Comparison of ENCODE assay signal across 1 cellular context in genomic region chr18:74265546-74266098, GRCh38.
TF ChIP-seq lines count a peak whose summit lies in the region.

No MANE protein-coding gene starts in this region.

TF ChIP-seq in HepG2, 621 proteins besides CTCF, POLR2A, EP300 and RAD21 (continues in another document):
- no peak for TF ChIP-seq NFKBIZ (CRISPR knock-in tag; IDR thresholded peaks at IDR 0.05)
- TF ChIP-seq POGZ (CRISPR knock-in tag; IDR thresholded peaks at IDR 0.05) = peak; percentile 8; the same call in 1 of the 2 replicates
- no peak for TF ChIP-seq GZF1 (CRISPR knock-in tag; IDR thresholded peaks at IDR 0.05)
- no peak for TF ChIP-seq HMG20B (CRISPR knock-in tag; conservative IDR thresholded peaks at IDR 0.05)
- TF ChIP-seq NR2F6 (IDR thresholded peaks at IDR 0.05) = peak; percentile 37; the same call in 1 of the 2 replicates
- TF ChIP-seq NR2F6 (CRISPR knock-in tag; IDR thresholded peaks at IDR 0.05) = peak; percentile 43; the same call in 1 of the 2 replicates
- no peak for TF ChIP-seq PRMT3 (CRISPR knock-in tag; IDR thresholded peaks at IDR 0.05; ENCODE audit: borderline replicate concordance, low read depth)
- 0 out of 2 replicates have a peak, but pooled peaks have one; percentile 40 for TF ChIP-seq ZNF431 (CRISPR knock-in tag; IDR thresholded peaks at IDR 0.05; ENCODE audit: borderline replicate concordance, low read depth)
- TF ChIP-seq BHLHE40 (IDR thresholded peaks at IDR 0.05; ENCODE audit: low read length) = no peak
- TF ChIP-seq MTF2 (CRISPR knock-in tag; IDR thresholded peaks at IDR 0.05; ENCODE audit: borderline replicate concordance) = no peak
- no peak for TF ChIP-seq ZNF850 (CRISPR knock-in tag; conservative IDR thresholded peaks at IDR 0.05)
- peak; percentile 4; the same call in 1 of the 2 replicates for TF ChIP-seq TFE3 (CRISPR knock-in tag; IDR thresholded peaks at IDR 0.05)
- TF ChIP-seq THYN1 (CRISPR knock-in tag; IDR thresholded peaks at IDR 0.05; ENCODE audit: borderline replicate concordance, low read depth) = no peak
- no peak for TF ChIP-seq KDM2A (CRISPR knock-in tag; IDR thresholded peaks at IDR 0.05; ENCODE audit: borderline replicate concordance, low read depth)
- no peak for TF ChIP-seq THRA (CRISPR knock-in tag; IDR thresholded peaks at IDR 0.05; ENCODE audit: borderline replicate concordance)
- no peak for TF ChIP-seq ADNP (CRISPR knock-in tag; IDR thresholded peaks at IDR 0.05)
- TF ChIP-seq ZNF563 (CRISPR knock-in tag; IDR thresholded peaks at IDR 0.05) = no peak
- TF ChIP-seq BRF2 (CRISPR knock-in tag; IDR thresholded peaks at IDR 0.05) = no peak
- TF ChIP-seq HNRNPL (IDR thresholded peaks at IDR 0.05; ENCODE audit: low read depth, low read length) = no peak
- TF ChIP-seq PBX3 (CRISPR knock-in tag; IDR thresholded peaks at IDR 0.05; ENCODE audit: borderline replicate concordance) = no peak
- no peak for TF ChIP-seq TCF7 (IDR thresholded peaks at IDR 0.05; ENCODE audit: low read depth)
- TF ChIP-seq SRY (CRISPR knock-in tag; IDR thresholded peaks at IDR 0.05) = no peak
- no peak for TF ChIP-seq ZNF441 (CRISPR knock-in tag; IDR thresholded peaks at IDR 0.05; ENCODE audit: borderline replicate concordance)
- peak; percentile 10; the same call in 1 of the 2 replicates for TF ChIP-seq MED1 (CRISPR knock-in tag; IDR thresholded peaks at IDR 0.05)
- TF ChIP-seq CERS6 (CRISPR knock-in tag; IDR thresholded peaks at IDR 0.05) = no peak
- no peak for TF ChIP-seq GFI1 (CRISPR knock-in tag; IDR thresholded peaks at IDR 0.05; ENCODE audit: borderline replicate concordance)
- no peak for TF ChIP-seq CSRNP2 (CRISPR knock-in tag; conservative IDR thresholded peaks at IDR 0.05; ENCODE audit: low read depth)
- no peak for TF ChIP-seq KLF16 (CRISPR knock-in tag; IDR thresholded peaks at IDR 0.05)
- TF ChIP-seq PBX2 (CRISPR knock-in tag; IDR thresholded peaks at IDR 0.05) = no peak
- no peak for TF ChIP-seq HINFP (CRISPR knock-in tag; IDR thresholded peaks at IDR 0.05; ENCODE audit: low read depth)
- no peak for TF ChIP-seq KLF15 (CRISPR knock-in tag; IDR thresholded peaks at IDR 0.05; ENCODE audit: borderline replicate concordance)
- TF ChIP-seq CREM (IDR thresholded peaks at IDR 0.05) = no peak
- TF ChIP-seq CREM (CRISPR knock-in tag; IDR thresholded peaks at IDR 0.05) = no peak
- no peak for TF ChIP-seq MXD1 (CRISPR knock-in tag; IDR thresholded peaks at IDR 0.05)
- TF ChIP-seq SOX6 (IDR thresholded peaks at IDR 0.05) = no peak
- peak; percentile 10; the same call in 1 of the 2 replicates for TF ChIP-seq SOX6 (CRISPR knock-in tag; IDR thresholded peaks at IDR 0.05)
- no peak for TF ChIP-seq XRCC5 (optimal IDR thresholded peaks at IDR 0.05; ENCODE audit: low read length)
- no peak for TF ChIP-seq KDM5B (CRISPR knock-in tag; IDR thresholded peaks at IDR 0.05; ENCODE audit: borderline replicate concordance)
- no peak for TF ChIP-seq FOXJ3 (CRISPR knock-in tag; IDR thresholded peaks at IDR 0.05; ENCODE audit: borderline replicate concordance)
- TF ChIP-seq REL (CRISPR knock-in tag; conservative IDR thresholded peaks at IDR 0.05) = no peak
- no peak for TF ChIP-seq ZC3H13 (CRISPR knock-in tag; IDR thresholded peaks at IDR 0.05)
- TF ChIP-seq ZNF318 (CRISPR knock-in tag; IDR thresholded peaks at IDR 0.05) = no peak
- TF ChIP-seq SUZ12 (IDR thresholded peaks at IDR 0.05; ENCODE audit: low read depth, low read length) = no peak
